1 cellular context compared by ENCODE assay signal in genomic region chr3:55486101-55486856, GRCh38.
TF ChIP-seq lines count a peak whose summit lies in the region.

No MANE protein-coding gene starts in this region.

TF ChIP-seq in H1, 55 proteins besides CTCF, POLR2A, EP300 and RAD21:
- TF ChIP-seq CHD7 (IDR thresholded peaks at IDR 0.05; ENCODE audit: insufficient replicate concordance, low read length), result no peak
- TF ChIP-seq PHF8 (conservative IDR thresholded peaks at IDR 0.05; ENCODE audit: low read depth, low read length), result no peak
- no peak for TF ChIP-seq GABPA (IDR thresholded peaks at IDR 0.05; ENCODE audit: borderline replicate concordance, insufficient read depth, low read length)
- no peak for TF ChIP-seq USF2 (IDR thresholded peaks at IDR 0.05; ENCODE audit: low read length)
- TF ChIP-seq SAP30 (IDR thresholded peaks at IDR 0.05; ENCODE audit: insufficient read depth, insufficient replicate concordance, low read length), result no peak
- TF ChIP-seq RXRA (IDR thresholded peaks at IDR 0.05; ENCODE audit: insufficient read depth, low read depth, low read length), result no peak
- peak; percentile 45 for TF ChIP-seq KDM4A (IDR thresholded peaks at IDR 0.05; ENCODE audit: low read depth, low read length, severe bottlenecking)
- no peak for TF ChIP-seq SP2 (IDR thresholded peaks at IDR 0.05; ENCODE audit: low read length)
- TF ChIP-seq HDAC2 (IDR thresholded peaks at IDR 0.05; ENCODE audit: borderline replicate concordance in 1 of 2, low read depth in 2 of 2, low read length in 2 of 2), result peak in 1 of 2 experiments; percentile 12; a peak in 2 of 4 replicates
- peak in 1 of 2 experiments; percentile 35; a peak in 2 of 4 replicates for TF ChIP-seq SIN3A (conservative IDR thresholded peaks at IDR 0.05 in 1 of 2, IDR thresholded peaks at IDR 0.05 in 1 of 2; ENCODE audit: low read depth in 1 of 2, low read length in 2 of 2)
- no peak for TF ChIP-seq TAF1 (IDR thresholded peaks at IDR 0.05; ENCODE audit: low read depth, low read length)
- 0 out of 2 replicates have a peak, but pooled peaks have one; percentile 23 for TF ChIP-seq TBP (IDR thresholded peaks at IDR 0.05; ENCODE audit: low read depth, low read length)
- no peak for TF ChIP-seq SRF (IDR thresholded peaks at IDR 0.05; ENCODE audit: low read depth, low read length)
- no peak for TF ChIP-seq CEBPB (IDR thresholded peaks at IDR 0.05; ENCODE audit: low read depth, low read length)
- peak; percentile 8 for TF ChIP-seq EZH2 (IDR thresholded peaks at IDR 0.05; ENCODE audit: low read depth, low read length, severe bottlenecking)
